36 cellular contexts compared by ENCODE assay signal in the genomic region with DNA sequence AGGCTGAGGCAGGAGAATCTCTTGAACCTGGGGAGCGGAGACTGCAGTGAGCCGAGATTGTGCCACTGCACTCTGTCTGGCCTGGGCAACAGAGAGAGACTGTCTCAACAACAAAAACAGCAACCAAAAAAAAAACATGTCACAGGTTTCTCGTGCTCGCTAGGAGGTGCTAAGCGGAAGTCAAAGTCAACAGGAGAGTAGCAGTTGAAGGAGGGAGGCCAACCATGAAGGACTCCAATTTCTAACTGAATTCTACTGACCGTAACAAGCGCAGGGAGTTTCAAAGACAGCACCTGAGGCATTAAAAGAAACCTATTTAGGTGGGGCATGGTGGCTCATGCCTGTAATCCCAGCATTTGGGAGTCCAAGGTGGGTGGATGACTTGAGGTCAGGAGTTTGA.
"Had no signal": no experiment of that assay in that cellular context is flagged by ENCODE, and none has a peak within 500 bp of the region (broad histone marks: within the 10 kb centered on the region; RNA-seq: fewer than 3 reads in every experiment).

No MANE protein-coding gene starts in this region.

- H3K27ac Mint-ChIP-seq: activated B cell treated with CpG ODN at 0.5 μM for 24 hours; activated CD4-positive, alpha-beta memory T cell treated with anti-CD3 and anti-CD28 coated beads for 36 hours; activated CD4-positive, alpha-beta T cell treated with anti-CD3 and anti-CD28 coated beads, Interleukin-2, amount 10 ng/mL, durations not matched to agents 24 days and 14 days; activated CD8-positive, alpha-beta T cell treated with anti-CD3 and anti-CD28 coated beads for 36 hours; activated naive CD4-positive, alpha-beta T cell treated with anti-CD3 and anti-CD28 coated beads for 36 hours; activated naive CD8-positive, alpha-beta T cell treated with anti-CD3 and anti-CD28 coated beads for 36 hours; activated T-cell treated with anti-CD3 and anti-CD28 coated beads, Interleukin-2, amount 50 U/mL, for 72 hours; activated T-helper 1 cell treated with anti-CD3 and anti-CD28 coated beads, Interleukin-12 subunit alpha, Interleukin-12 subunit beta, Interleukin-2, Interleukin-4 antibody, amounts not matched to agents 30 ng/mL and 10 ng/mL and 1 ng/mL, durations not matched to agents 14 hours and 24 hours and 36 hours; activated T-helper 17 cell treated with anti-CD3 and anti-CD28 coated beads, Interleukin-2, amount 50 U/mL, for 72 hours; brain; T-helper 1 cell treated with Interleukin-12 subunit alpha and Interleukin-12 subunit beta and Interleukin-4 antibody, amounts not matched to agents 30 μg/mL and 1 μg/mL, for 36 hours; T-helper 2 cell treated with Interferon-gamma antibody and Interleukin-4, amounts not matched to agents 5 μg/mL and 100 μg/mL, for 36 hours had no signal

- H3K27me3 ChIP-seq: adrenal gland, cardiac muscle cell had no signal

- H3K4me1 ChIP-seq: adrenal gland had no signal

- DNase-seq: activated B cell treated with CpG ODN at 0.5 μM for 24 hours; activated CD4-positive, alpha-beta memory T cell treated with anti-CD3 and anti-CD28 coated beads for 36 hours; activated CD4-positive, alpha-beta T cell treated with anti-CD3 and anti-CD28 coated beads for 4 hours; activated CD4-positive, alpha-beta T cell treated with anti-CD3 and anti-CD28 coated beads, Interleukin-2, amount 10 ng/mL, durations not matched to agents 24 days and 14 days; activated CD4-positive, alpha-beta T cell treated with anti-CD3 and anti-CD28 coated beads, Interleukin-2, amount 50 U/mL, for 1 hour; activated CD4-positive, alpha-beta T cell treated with anti-CD3 and anti-CD28 coated beads, Interleukin-2, amount 50 U/mL, for 4 hours; activated CD4-positive, CD25-positive, alpha-beta regulatory T cell treated with anti-CD3 and anti-CD28 coated beads, Interleukin-2, amount 50 U/mL, for 72 hours; activated CD8-positive, alpha-beta memory T cell treated with anti-CD3 and anti-CD28 coated beads, Interleukin-2, amount 50 U/mL, for 4 hours; activated CD8-positive, alpha-beta T cell treated with anti-CD3 and anti-CD28 coated beads for 36 hours; activated effector memory CD4-positive, alpha-beta T cell treated with anti-CD3 and anti-CD28 coated beads, Interleukin-2, amount 50 U/mL, for 16 hours; activated gamma-delta T cell treated with Interleukin-2 at 50 U/mL for 16 hours; activated naive CD4-positive, alpha-beta T cell; activated naive CD4-positive, alpha-beta T cell treated with anti-CD3 and anti-CD28 coated beads for 36 hours; activated naive CD4-positive, alpha-beta T cell treated with anti-CD3 and anti-CD28 coated beads, Interleukin-2, amount 50 U/mL, for 16 hours; activated naive CD8-positive, alpha-beta T cell treated with anti-CD3 and anti-CD28 coated beads for 36 hours; activated T-cell treated with anti-CD3 and anti-CD28 coated beads for 4 hours; activated T-cell treated with anti-CD3 and anti-CD28 coated beads, Interleukin-2, amount 50 U/mL, for 1 hour; activated T-cell treated with anti-CD3 and anti-CD28 coated beads, Interleukin-2, amount 50 U/mL, for 4 hours; activated T-cell treated with anti-CD3 and anti-CD28 coated beads, Interleukin-2, amount 50 U/mL, for 72 hours; adrenal gland; amniotic stem cell; aorta; caudate nucleus; cerebellar nuclear complex; T-helper 1 cell; T-helper 2 cell; T-helper 9 cell had no signal

- H3K9me3 ChIP-seq: adrenal gland had no signal

- H3K27ac ChIP-seq: adrenal gland, cardiac muscle cell, VCaP had no signal

- H3K4me3 Mint-ChIP-seq: activated B cell treated with CpG ODN at 0.5 μM for 24 hours; activated CD4-positive, alpha-beta memory T cell treated with anti-CD3 and anti-CD28 coated beads for 36 hours; activated CD4-positive, alpha-beta T cell treated with anti-CD3 and anti-CD28 coated beads, Interleukin-2, amount 10 ng/mL, durations not matched to agents 24 days and 14 days; activated CD8-positive, alpha-beta T cell treated with anti-CD3 and anti-CD28 coated beads for 36 hours; activated naive CD4-positive, alpha-beta T cell treated with anti-CD3 and anti-CD28 coated beads for 36 hours; activated naive CD8-positive, alpha-beta T cell treated with anti-CD3 and anti-CD28 coated beads for 36 hours; activated T-cell treated with anti-CD3 and anti-CD28 coated beads, Interleukin-2, amount 50 U/mL, for 4 hours; activated T-cell treated with anti-CD3 and anti-CD28 coated beads, Interleukin-2, amount 50 U/mL, for 72 hours; activated T-helper 1 cell treated with anti-CD3 and anti-CD28 coated beads, Interleukin-12 subunit alpha, Interleukin-12 subunit beta, Interleukin-2, Interleukin-4 antibody, amounts not matched to agents 30 ng/mL and 10 ng/mL and 1 ng/mL, durations not matched to agents 14 hours and 24 hours and 36 hours; activated T-helper 17 cell treated with anti-CD3 and anti-CD28 coated beads, Interleukin-2, amount 50 U/mL, for 72 hours; brain; central memory CD8-positive, alpha-beta T cell; T-helper 1 cell treated with Interleukin-12 subunit alpha and Interleukin-12 subunit beta and Interleukin-4 antibody, amounts not matched to agents 30 μg/mL and 1 μg/mL, for 36 hours; T-helper 2 cell treated with Interferon-gamma antibody and Interleukin-4, amounts not matched to agents 5 μg/mL and 100 μg/mL, for 36 hours had no signal

- H3K4me1 Mint-ChIP-seq: activated CD4-positive, alpha-beta T cell treated with anti-CD3 and anti-CD28 coated beads, Interleukin-2, amount 10 ng/mL, durations not matched to agents 24 days and 14 days; activated naive CD8-positive, alpha-beta T cell treated with anti-CD3 and anti-CD28 coated beads for 36 hours; activated T-helper 17 cell treated with anti-CD3 and anti-CD28 coated beads, Interleukin-2, amount 50 U/mL, for 72 hours; brain; central memory CD8-positive, alpha-beta T cell had no signal

- ATAC-seq: activated CD8-positive, alpha-beta T cell treated with anti-CD3 and anti-CD28 coated beads for 36 hours; activated naive CD4-positive, alpha-beta T cell treated with anti-CD3 and anti-CD28 coated beads, Interleukin-2, amount 50 U/mL, for 72 hours; activated T-cell treated with anti-CD3 and anti-CD28 coated beads, Interleukin-2, amount 50 U/mL, for 4 hours; activated T-cell treated with anti-CD3 and anti-CD28 coated beads, Interleukin-2, amount 50 U/mL, for 72 hours; activated T-helper 17 cell treated with anti-CD3 and anti-CD28 coated beads, Interleukin-2, amount 50 U/mL, for 72 hours had no signal

- H3K4me3 ChIP-seq: adrenal gland, cardiac muscle cell had no signal

- H3K27me3 Mint-ChIP-seq: activated B cell treated with CpG ODN at 0.5 μM for 24 hours; activated CD4-positive, alpha-beta memory T cell treated with anti-CD3 and anti-CD28 coated beads for 36 hours; activated CD4-positive, alpha-beta T cell treated with anti-CD3 and anti-CD28 coated beads, Interleukin-2, amount 10 ng/mL, durations not matched to agents 24 days and 14 days; activated CD8-positive, alpha-beta T cell treated with anti-CD3 and anti-CD28 coated beads for 36 hours; activated naive CD8-positive, alpha-beta T cell treated with anti-CD3 and anti-CD28 coated beads for 36 hours; activated T-helper 17 cell treated with anti-CD3 and anti-CD28 coated beads, Interleukin-2, amount 50 U/mL, for 72 hours; brain; central memory CD8-positive, alpha-beta T cell had no signal

- H3K9me3 Mint-ChIP-seq: activated B cell treated with CpG ODN at 0.5 μM for 24 hours; activated CD4-positive, alpha-beta memory T cell treated with anti-CD3 and anti-CD28 coated beads for 36 hours; activated CD4-positive, alpha-beta T cell treated with anti-CD3 and anti-CD28 coated beads, Interleukin-2, amount 10 ng/mL, durations not matched to agents 24 days and 14 days; activated CD8-positive, alpha-beta T cell treated with anti-CD3 and anti-CD28 coated beads for 36 hours; activated naive CD4-positive, alpha-beta T cell treated with anti-CD3 and anti-CD28 coated beads for 36 hours; activated naive CD4-positive, alpha-beta T cell treated with anti-CD3 and anti-CD28 coated beads, Interleukin-2, amount 50 U/mL, for 72 hours; activated naive CD8-positive, alpha-beta T cell treated with anti-CD3 and anti-CD28 coated beads for 36 hours; activated T-cell treated with anti-CD3 and anti-CD28 coated beads, Interleukin-2, amount 50 U/mL, for 4 hours; activated T-cell treated with anti-CD3 and anti-CD28 coated beads, Interleukin-2, amount 50 U/mL, for 72 hours; activated T-helper 1 cell treated with anti-CD3 and anti-CD28 coated beads, Interleukin-12 subunit alpha, Interleukin-12 subunit beta, Interleukin-2, Interleukin-4 antibody, amounts not matched to agents 30 ng/mL and 10 ng/mL and 1 ng/mL, durations not matched to agents 14 hours and 24 hours and 36 hours; activated T-helper 17 cell treated with anti-CD3 and anti-CD28 coated beads, Interleukin-2, amount 50 U/mL, for 72 hours; brain; central memory CD8-positive, alpha-beta T cell; T-helper 1 cell treated with Interleukin-12 subunit alpha and Interleukin-12 subunit beta and Interleukin-4 antibody, amounts not matched to agents 30 μg/mL and 1 μg/mL, for 36 hours; T-helper 2 cell treated with Interferon-gamma antibody and Interleukin-4, amounts not matched to agents 5 μg/mL and 100 μg/mL, for 36 hours had no signal
